In the genomic region with DNA sequence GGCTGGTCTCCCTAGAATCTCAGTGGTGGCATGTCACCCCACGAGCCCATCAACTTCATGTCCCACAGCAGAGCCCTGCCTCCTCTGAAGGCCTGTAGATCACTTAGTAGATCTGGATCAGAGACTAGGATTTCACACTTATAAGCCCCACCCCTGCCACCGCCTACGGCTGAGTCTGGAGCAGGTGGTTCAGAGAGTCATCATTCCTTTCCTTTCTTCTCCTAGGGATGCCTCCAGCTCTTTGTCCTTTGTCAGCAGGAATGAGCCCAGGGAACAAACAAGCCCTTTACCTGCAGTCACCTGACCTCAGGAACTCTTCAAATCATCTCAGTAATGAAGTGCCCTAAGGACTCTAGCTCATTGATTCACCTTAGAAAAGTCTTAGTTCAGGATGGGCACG, we compare ENCODE assay signal across 25 cellular contexts. TPM values are rescaled to one million over a fixed set of nuclear protein-coding genes. Genes with fewer than 3 reads are reported as not detected.
A peak's percentile ranks its signal among the peaks of the same experiment; 100 is the strongest.
DNase-seq lines count a peak whose midpoint lies in the region; ATAC-seq, FAIRE-seq and TF ChIP-seq lines count a peak whose summit lies in the region.
"Had no signal": no experiment of that assay in that cellular context is flagged by ENCODE, and none has a peak within 500 bp of the region (broad histone marks: within the 10 kb centered on the region; RNA-seq: fewer than 3 reads in every experiment).

No MANE protein-coding gene starts in this region.

- intact Hi-C loops in upper lobe of right lung (cut with DNase I): no loop called here

- TF ChIP-seq CTCF in foreskin fibroblast (IDR thresholded peaks at IDR 0.05; ENCODE audit: low read depth, low read length) (no peak), upper lobe of right lung (IDR thresholded peaks at IDR 0.05) (no peak)

- no peak for ATAC-seq in upper lobe of right lung
- ATAC-seq: left ventricle myocardium superior had no signal

- no peak overlapping the region for H3K4me3 ChIP-seq in foreskin fibroblast (ENCODE audit: low read depth in 1 of 2, low read length in 2 of 2)
- no peak overlapping the region for H3K4me3 ChIP-seq in upper lobe of right lung
- H3K4me3 ChIP-seq: esophagus squamous epithelium, MG63 had no signal

- peak; percentile 42 for DNase-seq in DMS53 treated with DMSO at 0.1 percent for 48 hours (lab: John Stamatoyannopoulos, UW; ENCODE audit: unreplicated experiment)
- peak; percentile 92 for DNase-seq in NCI-H146 treated with DMSO at 0.1 percent for 48 hours (lab: John Stamatoyannopoulos, UW; ENCODE audit: unreplicated experiment)
- peak; percentile 39 to 64 for DNase-seq in NCI-H526 (lab: John Stamatoyannopoulos, UW)
- peak; percentile 50 for DNase-seq in iPS-NIHi11 (ENCODE audit: low spot score)
- DNase-seq in SK-N-DZ (ENCODE audit: low spot score): no peak
- no peak for DNase-seq in H54 (ENCODE audit: insufficient read length, low spot score)
- no peak for DNase-seq in foreskin fibroblast
- no peak for DNase-seq in upper lobe of right lung
- DNase-seq: activated CD4-positive, alpha-beta T cell treated with anti-CD3 and anti-CD28 coated beads, Interleukin-2, amount 50 U/mL, for 4 hours; activated naive CD4-positive, alpha-beta T cell treated with Interleukin-2 at 50 U/mL for 16 hours; activated T-cell treated with anti-CD3 and anti-CD28 coated beads for 4 hours; amygdala; central memory CD4-positive, alpha-beta T cell; esophagus squamous epithelium; immature natural killer cell; IMR-90; left ventricle myocardium superior; MG63; NCI-H226; SHP77; stimulated activated CD4-positive, alpha-beta T cell treated with anti-CD3 and anti-CD28 coated beads, Interleukin-12 subunit alpha, Interleukin-12 subunit beta, amount 100 ng/mL, for 4 hours; T-helper 1 cell had no signal

- no peak overlapping the region for H3K27ac ChIP-seq in upper lobe of right lung
- H3K27ac ChIP-seq: esophagus squamous epithelium, HL-60 had no signal

- H3K4me1 ChIP-seq in upper lobe of right lung: no peaks in the 10 kb centered on the region

- no peaks in the 10 kb centered on the region for H3K27me3 ChIP-seq in upper lobe of right lung
- H3K27me3 ChIP-seq: esophagus squamous epithelium, MG63 had no signal

- no peak for FAIRE-seq in H54 (lab: Jason Lieb, UNC)

- H3K36me3 ChIP-seq in upper lobe of right lung: no peaks in the 10 kb centered on the region
- H3K36me3 ChIP-seq: esophagus squamous epithelium, MG63 had no signal

- H3K9me3 ChIP-seq in upper lobe of right lung: no peaks in the 10 kb centered on the region
- H3K9me3 ChIP-seq: esophagus squamous epithelium, MG63 had no signal

- no peak for TF ChIP-seq POLR2A in H54 (IDR thresholded peaks at IDR 0.05; ENCODE audit: low read depth, low read length)

RNA-seq across cellular contexts. Expression of a gene that starts 37.8 kb away (rescaled TPM):
- polyA plus RNA-seq in SK-N-DZ (2014; cell fraction: cytosol; rRNA removed): not detected in 2 replicates
- not detected in 2 replicates for polyA plus RNA-seq in SK-N-DZ (2014; cell fraction: nucleus; rRNA removed)
- total RNA-seq in upper lobe of right lung: 5.4 TPM
- total RNA-seq: IMR-90, left ventricle myocardium superior had no signal
- polyA plus RNA-seq: AG04450, CD14-positive monocyte, immature natural killer cell, IMR-90 had no signal

Comparison
In these comparisons a context has a peak if more than half of its experiments do, and no peak if none do; other contexts are left out.
1. DNase-seq: peak in DMS53 treated with DMSO at 0.1 percent for 48 hours (single experiment), NCI-H146 treated with DMSO at 0.1 percent for 48 hours (single experiment), NCI-H526 (2 of 2) and iPS-NIHi11 (single experiment); none in SK-N-DZ (single experiment), H54 (single experiment), foreskin fibroblast (0 of 2) and upper lobe of right lung (single experiment).